1 cellular context compared by ENCODE assay signal in the genomic region with DNA sequence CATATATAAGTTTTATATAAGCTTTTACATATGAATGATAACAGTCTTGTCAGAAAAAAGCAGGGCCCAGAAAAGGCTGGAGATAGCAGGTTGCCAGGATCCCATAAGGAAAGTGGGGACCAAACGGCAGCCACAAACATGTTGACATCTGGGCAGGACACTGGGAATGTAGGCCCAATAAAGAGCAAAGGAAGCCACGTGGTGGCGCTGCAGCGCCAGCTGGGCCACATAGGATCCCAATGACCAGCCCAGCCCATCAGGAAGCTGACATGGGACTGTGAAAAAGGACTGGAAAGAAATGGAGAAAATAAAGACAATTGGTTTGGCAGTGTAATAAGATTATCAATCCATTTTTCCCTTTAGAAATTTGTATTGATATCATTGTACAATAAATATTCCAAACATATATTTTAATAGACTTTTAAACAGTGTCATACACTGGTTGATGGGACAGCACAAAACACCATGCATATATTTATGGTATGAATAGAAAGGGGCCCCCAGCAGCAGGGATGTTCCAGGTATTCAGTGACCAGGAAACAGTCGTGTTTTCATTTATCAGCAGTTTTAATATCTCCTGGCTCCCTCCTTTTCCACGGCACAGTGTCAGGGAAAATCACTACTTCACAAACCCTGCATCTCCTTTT.
TF ChIP-seq lines count a peak whose summit lies in the region.

No MANE protein-coding gene starts in this region.

TF ChIP-seq in endothelial cell of umbilical vein, 7 proteins besides CTCF, POLR2A, EP300 and RAD21:
- no peak for TF ChIP-seq JUN (IDR thresholded peaks at IDR 0.05; ENCODE audit: borderline replicate concordance, insufficient read depth, insufficient read length, low read depth)
- TF ChIP-seq, protein P1, sequence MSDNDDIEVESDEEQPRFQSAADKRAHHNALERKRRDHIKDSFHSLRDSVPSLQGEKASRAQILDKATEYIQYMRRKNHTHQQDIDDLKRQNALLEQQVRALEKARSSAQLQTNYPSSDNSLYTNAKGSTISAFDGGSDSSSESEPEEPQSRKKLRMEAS (IDR thresholded peaks at IDR 0.05; ENCODE audit: insufficient read depth, insufficient read length), result peak; percentile 62
TF ChIP-seq in endothelial cell of umbilical vein: peak in this region for 1.
